ENCODE assay signal across 20 cellular contexts in the genomic region with DNA sequence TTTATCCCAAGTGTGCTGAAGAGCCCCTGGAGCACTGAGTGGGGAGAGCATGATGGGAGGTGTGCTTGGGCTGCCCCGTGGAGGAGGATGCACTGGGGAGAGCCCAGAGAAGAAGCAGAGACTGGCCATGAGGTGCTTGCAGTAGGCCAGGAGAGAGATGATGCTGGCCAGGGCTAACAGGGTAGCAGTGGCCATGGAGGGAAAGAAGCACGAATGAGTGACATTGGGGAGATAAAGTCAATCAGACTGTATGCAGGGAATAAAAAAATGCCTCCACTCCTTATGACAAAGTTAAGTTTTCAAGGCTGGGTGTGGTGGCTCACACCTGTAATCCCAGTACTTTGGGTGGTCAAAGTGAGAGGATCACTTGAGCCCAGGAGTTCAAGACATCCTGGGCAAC. TPM values are rescaled to one million over a fixed set of nuclear protein-coding genes. Genes with fewer than 3 reads are reported as not detected.
DNase-seq lines count a peak whose midpoint lies in the region; TF ChIP-seq lines count a peak whose summit lies in the region.
"Had no signal": no experiment of that assay in that cellular context is flagged by ENCODE, and none has a peak within 500 bp of the region (broad histone marks: within the 10 kb centered on the region; RNA-seq: fewer than 3 reads in every experiment).

No MANE protein-coding gene starts in this region.

- no peak overlapping the region for H3K4me3 Mint-ChIP-seq in activated T-helper 1 cell treated with anti-CD3 and anti-CD28 coated beads, Interleukin-12 subunit alpha, Interleukin-12 subunit beta, Interleukin-2, Interleukin-4 antibody, amounts not matched to agents 30 ng/mL and 10 ng/mL and 1 ng/mL, durations not matched to agents 14 hours and 24 hours and 36 hours
- H3K4me3 Mint-ChIP-seq: CD14-positive monocyte; CD4-positive, alpha-beta memory T cell; CD4-positive, CD25-positive, alpha-beta regulatory T cell; CD8-positive, alpha-beta memory T cell had no signal

- H3K27me3 Mint-ChIP-seq in activated T-helper 1 cell treated with anti-CD3 and anti-CD28 coated beads, Interleukin-12 subunit alpha, Interleukin-12 subunit beta, Interleukin-2, Interleukin-4 antibody, amounts not matched to agents 30 ng/mL and 10 ng/mL and 1 ng/mL, durations not matched to agents 14 hours and 24 hours and 36 hours (ENCODE audit: insufficient read depth) = peaks cover 18% of the 10 kb centered on the region

- H3K4me3 ChIP-seq in sigmoid colon (no peak overlapping the region), HAP-1 (no peak overlapping the region)
- H3K4me3 ChIP-seq: BLaER1 had no signal

- H3K9me3 Mint-ChIP-seq in activated T-helper 1 cell treated with anti-CD3 and anti-CD28 coated beads, Interleukin-12 subunit alpha, Interleukin-12 subunit beta, Interleukin-2, Interleukin-4 antibody, amounts not matched to agents 30 ng/mL and 10 ng/mL and 1 ng/mL, durations not matched to agents 14 hours and 24 hours and 36 hours = no peaks in the 10 kb centered on the region
- H3K9me3 Mint-ChIP-seq: CD8-positive, alpha-beta memory T cell had no signal

- no peak for TF ChIP-seq POLR2A in sigmoid colon (IDR thresholded peaks at IDR 0.05)

- TF ChIP-seq CTCF in sigmoid colon (IDR thresholded peaks at IDR 0.05) = no peak

- no peaks in the 10 kb centered on the region for H3K36me3 ChIP-seq in sigmoid colon
- H3K36me3 ChIP-seq in HAP-1 (replicated peaks) = no peaks in the 10 kb centered on the region
- H3K36me3 ChIP-seq: BE2C, BLaER1 had no signal

- intact Hi-C loops in sigmoid colon (cut with DNase I) = no loop called here
- intact Hi-C loops in activated T-helper 1 cell treated with anti-CD3 and anti-CD28 coated beads, Interleukin-12 subunit alpha, Interleukin-12 subunit beta, Interleukin-2, Interleukin-4 antibody, amounts not matched to agents 30 ng/mL and 10 ng/mL and 1 ng/mL, durations not matched to agents 14 hours and 24 hours and 36 hours (cut with micrococcal nuclease) = no loop called here

- H3K4me1 ChIP-seq in sigmoid colon = peaks cover 0 to 11% (median 9%) of the 10 kb centered on the region in 4 donors
- peaks cover 6% of the 10 kb centered on the region for H3K4me1 ChIP-seq in HAP-1
- H3K4me1 ChIP-seq: BE2C had no signal

- peaks cover 14% of the 10 kb centered on the region for H3K4me1 Mint-ChIP-seq in activated T-helper 1 cell treated with anti-CD3 and anti-CD28 coated beads, Interleukin-12 subunit alpha, Interleukin-12 subunit beta, Interleukin-2, Interleukin-4 antibody, amounts not matched to agents 30 ng/mL and 10 ng/mL and 1 ng/mL, durations not matched to agents 14 hours and 24 hours and 36 hours (ENCODE audit: low read depth)

- H3K36me3 Mint-ChIP-seq in activated T-helper 1 cell treated with anti-CD3 and anti-CD28 coated beads, Interleukin-12 subunit alpha, Interleukin-12 subunit beta, Interleukin-2, Interleukin-4 antibody, amounts not matched to agents 30 ng/mL and 10 ng/mL and 1 ng/mL, durations not matched to agents 14 hours and 24 hours and 36 hours (ENCODE audit: low read depth) = no peaks in the 10 kb centered on the region
- H3K36me3 Mint-ChIP-seq: CD14-positive monocyte; CD4-positive, alpha-beta memory T cell; CD4-positive, CD25-positive, alpha-beta regulatory T cell; CD8-positive, alpha-beta memory T cell had no signal

- H3K9me3 ChIP-seq in sigmoid colon = no peaks in the 10 kb centered on the region
- no peaks in the 10 kb centered on the region for H3K9me3 ChIP-seq in HAP-1
- H3K9me3 ChIP-seq: BE2C, BLaER1 had no signal

- no peak overlapping the region for H3K27ac ChIP-seq in sigmoid colon
- H3K27ac ChIP-seq: BLaER1 had no signal

- H3K27me3 ChIP-seq in sigmoid colon = no peaks in the 10 kb centered on the region
- no peaks in the 10 kb centered on the region for H3K27me3 ChIP-seq in HAP-1 (ENCODE audit: low read depth)
- H3K27me3 ChIP-seq: BE2C, BLaER1 had no signal

- in situ Hi-C loops in HAP-1 (cut with MboI; ENCODE audit: low sequenced_read_pairs) = loop anchor here (10.0 to 25.0 kb wide), 2 partner anchors 110 to 1252 kb away; a partner anchor contains a TSS

- no peak overlapping the region for H3K27ac Mint-ChIP-seq in activated T-helper 1 cell treated with anti-CD3 and anti-CD28 coated beads, Interleukin-12 subunit alpha, Interleukin-12 subunit beta, Interleukin-2, Interleukin-4 antibody, amounts not matched to agents 30 ng/mL and 10 ng/mL and 1 ng/mL, durations not matched to agents 14 hours and 24 hours and 36 hours
- H3K27ac Mint-ChIP-seq: CD14-positive monocyte; CD4-positive, alpha-beta memory T cell had no signal

- peak; percentile 23 for DNase-seq in ecto neural progenitor cell (ENCODE audit: low spot score)
- DNase-seq in mesenteric fat pad (ENCODE audit: low spot score) = peak; percentile 62
- DNase-seq in sigmoid colon = peak; percentile 28
- DNase-seq in HAP-1 (ENCODE audit: low spot score in 2 of 2) = no peak
- no peak for DNase-seq in NCI-H345 (lab: John Stamatoyannopoulos, UW)
- DNase-seq in activated T-helper 1 cell treated with anti-CD3 and anti-CD28 coated beads, Interleukin-12 subunit alpha, Interleukin-12 subunit beta, Interleukin-2, Interleukin-4 antibody, amounts not matched to agents 30 ng/mL and 10 ng/mL and 1 ng/mL, durations not matched to agents 14 hours and 24 hours and 36 hours (ENCODE audit: low spot score) = no peak
- no peak for DNase-seq in DMS153 (lab: John Stamatoyannopoulos, UW)
- DNase-seq: 8988T; ACHN; BE2C; C1 segment of cervical spinal cord; CD4-positive, alpha-beta memory T cell; CD4-positive, CD25-positive, alpha-beta regulatory T cell; CD8-positive, alpha-beta memory T cell; COR-L47; DMS 273 treated with DMSO at 0.1 percent for 48 hours; DMS79 treated with DMSO at 0.1 percent for 48 hours; GF-D8 had no signal

- 81 to 88% methylated on average over 2 of the region's 2 CpGs for WGBS in sigmoid colon, 2 donors

- TF ChIP-seq EP300 in sigmoid colon (IDR thresholded peaks at IDR 0.05) = no peak

RNA-seq across cellular contexts. Expression of a gene that starts 5.4 kb away (rescaled TPM):
- total RNA-seq in mesenteric fat pad (20.8 TPM), sigmoid colon (10 to 100 TPM in 2 of 4 donors, 1 to 10 TPM in 2; 9.1 to 16.8 (median 12.2) TPM)
- polyA plus RNA-seq in sigmoid colon = 10 to 100 TPM in 2 of 3 donors, 1 to 10 TPM in 1; 8.3 to 22.7 (median 13.2) TPM
- total RNA-seq in activated T-helper 1 cell treated with anti-CD3 and anti-CD28 coated beads, Interleukin-12 subunit alpha, Interleukin-12 subunit beta, Interleukin-2, Interleukin-4 antibody, amounts not matched to agents 30 ng/mL and 10 ng/mL and 1 ng/mL, durations not matched to agents 14 hours and 24 hours and 36 hours = 0.98 and 1.3 TPM in 2 replicates

RNA-seq across cellular contexts. Expression of a gene that starts 37.9 kb away (rescaled TPM):
- total RNA-seq in mesenteric fat pad (6.8 TPM), sigmoid colon (10 to 100 TPM in 3 of 4 donors, 1 to 10 TPM in 1; 7.6 to 16.6 (median 15.3) TPM)
- polyA plus RNA-seq in sigmoid colon = 10 to 100 TPM in 2 of 3 donors, 1 to 10 TPM in 1; 7.4 to 11.4 (median 10.7) TPM
- total RNA-seq in activated T-helper 1 cell treated with anti-CD3 and anti-CD28 coated beads, Interleukin-12 subunit alpha, Interleukin-12 subunit beta, Interleukin-2, Interleukin-4 antibody, amounts not matched to agents 30 ng/mL and 10 ng/mL and 1 ng/mL, durations not matched to agents 14 hours and 24 hours and 36 hours = 10.3 and 12.6 TPM in 2 replicates

RNA-seq across cellular contexts. Expression of a gene that starts 37.9 kb away (rescaled TPM):
- total RNA-seq in mesenteric fat pad (42.9 TPM), sigmoid colon (10 to 100 TPM; 12.2 to 22.1 (median 17.9) TPM)
- 10 to 100 TPM; 24.0 to 37.5 (median 26.7) TPM for polyA plus RNA-seq in sigmoid colon
- total RNA-seq in activated T-helper 1 cell treated with anti-CD3 and anti-CD28 coated beads, Interleukin-12 subunit alpha, Interleukin-12 subunit beta, Interleukin-2, Interleukin-4 antibody, amounts not matched to agents 30 ng/mL and 10 ng/mL and 1 ng/mL, durations not matched to agents 14 hours and 24 hours and 36 hours = 42.0 and 43.7 TPM in 2 replicates

Comparison
In these comparisons a context has a peak if more than half of its experiments do, and no peak if none do; other contexts are left out.
1. DNase-seq: peak in ecto neural progenitor cell (single experiment), mesenteric fat pad (single experiment) and sigmoid colon (single experiment); none in HAP-1 (0 of 2), NCI-H345 (single experiment), activated T-helper 1 cell treated with anti-CD3 and anti-CD28 coated beads, Interleukin-12 subunit alpha, Interleukin-12 subunit beta, Interleukin-2, Interleukin-4 antibody, amounts not matched to agents 30 ng/mL and 10 ng/mL and 1 ng/mL, durations not matched to agents 14 hours and 24 hours and 36 hours (single experiment) and DMS153 (single experiment).